ENCODE assay signal across 10 cellular contexts in the genomic region with DNA sequence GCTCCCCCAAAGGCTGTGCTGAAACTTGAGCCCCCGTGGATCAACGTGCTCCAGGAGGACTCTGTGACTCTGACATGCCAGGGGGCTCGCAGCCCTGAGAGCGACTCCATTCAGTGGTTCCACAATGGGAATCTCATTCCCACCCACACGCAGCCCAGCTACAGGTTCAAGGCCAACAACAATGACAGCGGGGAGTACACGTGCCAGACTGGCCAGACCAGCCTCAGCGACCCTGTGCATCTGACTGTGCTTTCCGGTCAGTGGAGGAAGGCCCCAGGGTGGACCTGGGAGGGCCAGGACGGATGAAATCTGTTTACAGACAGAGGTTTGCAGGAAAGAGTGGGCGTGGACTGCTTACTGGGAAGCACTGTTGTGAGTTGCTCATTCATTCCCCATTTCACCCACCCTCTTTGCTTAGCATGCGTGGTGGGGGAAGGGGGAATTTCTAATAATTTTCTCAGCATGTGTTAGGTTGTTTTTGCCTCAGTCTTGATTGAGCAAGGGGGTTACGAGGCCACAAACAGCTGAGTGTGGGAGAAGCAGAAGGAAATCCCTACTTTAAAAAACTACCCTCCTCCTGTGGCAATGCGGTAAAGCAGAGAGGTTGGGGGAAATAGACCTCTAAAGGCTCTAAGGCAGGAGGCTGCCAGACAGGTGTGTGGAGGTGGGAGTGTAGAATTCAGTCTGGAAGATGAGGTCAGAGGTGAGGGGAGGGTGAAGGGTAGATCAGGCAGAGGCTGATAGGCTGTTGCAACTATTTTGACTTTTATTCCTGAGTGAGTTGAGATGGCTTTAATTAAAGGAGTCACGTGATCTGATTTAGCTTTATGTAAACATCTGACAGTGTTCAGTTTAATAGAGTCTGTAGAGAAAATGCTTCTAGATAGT. TPM values are rescaled to one million over a fixed set of nuclear protein-coding genes. Genes with fewer than 3 reads are reported as not detected.
DNase-seq lines count a peak whose midpoint lies in the region; ATAC-seq and TF ChIP-seq lines count a peak whose summit lies in the region.
"Had no signal": no experiment of that assay in that cellular context is flagged by ENCODE, and none has a peak within 500 bp of the region (broad histone marks: within the 10 kb centered on the region; RNA-seq: fewer than 3 reads in every experiment).

No MANE protein-coding gene starts in this region.

- DNase-seq in HFF-Myc (ENCODE audit: extremely low read depth, low read depth) (peak; percentile 43), SKM-1 (lab: John Stamatoyannopoulos, UW; ENCODE audit: unreplicated experiment) (peak; percentile 89), left ventricle myocardium superior (no peak), SHP77 (lab: John Stamatoyannopoulos, UW) (no peak), C1 segment of cervical spinal cord (lab: John Stamatoyannopoulos, UW) (no peak)
- peak in 1 of 2 donors; percentile 38 for DNase-seq in stimulated activated effector memory CD8-positive, alpha-beta T cell treated with anti-CD3 and anti-CD28 coated beads, Interleukin-12 subunit alpha, Interleukin-12 subunit beta, amount 100 ng/mL, for 72 hours (ENCODE audit: low spot score in 2 of 2)
- no peak for DNase-seq in activated CD4-positive, alpha-beta T cell treated with anti-CD3 and anti-CD28 coated beads, Interleukin-2, amount 50 U/mL, for 4 hours
- DNase-seq: activated CD4-positive, alpha-beta T cell treated with anti-CD3 and anti-CD28 coated beads for 48 hours; NCI-H2029 had no signal

- H3K4me3 ChIP-seq in HFF-Myc (replicated peaks; ENCODE audit: low read depth, low read length) = no peak overlapping the region

- H3K9me3 Mint-ChIP-seq in stimulated activated effector memory CD8-positive, alpha-beta T cell treated with anti-CD3 and anti-CD28 coated beads, Interleukin-12 subunit alpha, Interleukin-12 subunit beta, amount 100 ng/mL, for 72 hours = no peaks in the 10 kb centered on the region

- no peaks in the 10 kb centered on the region for H3K36me3 Mint-ChIP-seq in stimulated activated effector memory CD8-positive, alpha-beta T cell treated with anti-CD3 and anti-CD28 coated beads, Interleukin-12 subunit alpha, Interleukin-12 subunit beta, amount 100 ng/mL, for 72 hours

- H3K27ac Mint-ChIP-seq in stimulated activated effector memory CD8-positive, alpha-beta T cell treated with anti-CD3 and anti-CD28 coated beads, Interleukin-12 subunit alpha, Interleukin-12 subunit beta, amount 100 ng/mL, for 72 hours = no peak overlapping the region

- peaks cover 10% of the 10 kb centered on the region for H3K4me1 Mint-ChIP-seq in stimulated activated effector memory CD8-positive, alpha-beta T cell treated with anti-CD3 and anti-CD28 coated beads, Interleukin-12 subunit alpha, Interleukin-12 subunit beta, amount 100 ng/mL, for 72 hours

- ATAC-seq in left ventricle myocardium superior (peak; percentile 73), GM18907 (IDR thresholded peaks at IDR 0.05; ENCODE audit: unreplicated experiment) (no peak)
- peak; percentile 21 for ATAC-seq in stimulated activated effector memory CD8-positive, alpha-beta T cell treated with anti-CD3 and anti-CD28 coated beads, Interleukin-12 subunit alpha, Interleukin-12 subunit beta, amount 100 ng/mL, for 72 hours

- intact Hi-C loops in left ventricle myocardium superior (cut with micrococcal nuclease) = no loop called here

- no peak for TF ChIP-seq CTCF in HFF-Myc (IDR thresholded peaks at IDR 0.05; ENCODE audit: low read depth, low read length, missing control alignments)

- no peak overlapping the region for H3K4me3 Mint-ChIP-seq in stimulated activated effector memory CD8-positive, alpha-beta T cell treated with anti-CD3 and anti-CD28 coated beads, Interleukin-12 subunit alpha, Interleukin-12 subunit beta, amount 100 ng/mL, for 72 hours

RNA-seq across cellular contexts. Expression of a gene that starts 1.3 kb away (rescaled TPM):
- total RNA-seq in left ventricle myocardium superior = 19.9 TPM

RNA-seq across cellular contexts. Expression of a gene that starts 17.8 kb away (rescaled TPM):
- 1.1 TPM for total RNA-seq in left ventricle myocardium superior

RNA-seq across cellular contexts. Expression of a gene that starts 43.0 kb away (rescaled TPM):
- total RNA-seq in left ventricle myocardium superior = 19.9 TPM

Comparison
In these comparisons a context has a peak if more than half of its experiments do, and no peak if none do; other contexts are left out.
1. DNase-seq: peak in HFF-Myc (single experiment) and SKM-1 (single experiment); none in left ventricle myocardium superior (single experiment), SHP77 (0 of 2), activated CD4-positive, alpha-beta T cell treated with anti-CD3 and anti-CD28 coated beads, Interleukin-2, amount 50 U/mL, for 4 hours (0 of 2) and C1 segment of cervical spinal cord (0 of 14).